Comparison of ENCODE assay signal across 19 cellular contexts in genomic region chr18:74784791-74785190, GRCh38.
DNase-seq lines count a peak whose midpoint lies in the region; ATAC-seq lines count a peak whose summit lies in the region.
"Had no signal": no experiment of that assay in that cellular context is flagged by ENCODE, and none has a peak within 500 bp of the region (broad histone marks: within the 10 kb centered on the region; RNA-seq: fewer than 3 reads in every experiment).

No MANE protein-coding gene starts in this region.

- ATAC-seq in HG03571 (IDR thresholded peaks at IDR 0.05; ENCODE audit: unreplicated experiment) (no peak), GM18867 (IDR thresholded peaks at IDR 0.05; ENCODE audit: unreplicated experiment) (no peak)
- ATAC-seq: activated CD8-positive, alpha-beta memory T cell treated with anti-CD3 and anti-CD28 coated beads, Interleukin-2, amount 10 ng/mL, durations not matched to agents 7 days and 5 days; activated T-helper 17 cell treated with anti-CD3 and anti-CD28 coated beads, Interleukin-2, amount 50 U/mL, for 72 hours; K562; Right ventricle myocardium inferior had no signal

- peak; percentile 86 for DNase-seq in NCI-H1092 (lab: John Stamatoyannopoulos, UW)
- peak; percentile 96 for DNase-seq in NCI-H146 (lab: John Stamatoyannopoulos, UW)
- DNase-seq in NCI-H2196 treated with DMSO at 0.1 percent for 48 hours (lab: John Stamatoyannopoulos, UW; ENCODE audit: unreplicated experiment), result peak; percentile 48
- peak; percentile 77 for DNase-seq in SHP77 treated with DMSO at 0.1 percent for 48 hours (lab: John Stamatoyannopoulos, UW)
- no peak for DNase-seq in occipital lobe (lab: John Stamatoyannopoulos, UW)
- DNase-seq in NOMO-1 treated with dmso at 0.1 percent for 144 hours (lab: John Stamatoyannopoulos, UW; ENCODE audit: unreplicated experiment), result no peak
- DNase-seq: activated CD4-positive, alpha-beta T cell treated with anti-CD3 and anti-CD28 coated beads, Interleukin-2, amount 10 ng/mL, durations not matched to agents 24 days and 14 days; activated CD8-positive, alpha-beta memory T cell treated with anti-CD3 and anti-CD28 coated beads, Interleukin-2, amount 10 ng/mL, durations not matched to agents 7 days and 5 days; cerebellar nuclear complex; head of caudate nucleus; mesenchymal stem cell; MM.1S; NCI-H226; trophoblast cell had no signal

Comparison
In these comparisons a context has a peak if more than half of its experiments do, and no peak if none do; other contexts are left out.
1. DNase-seq: peak in NCI-H1092 (single experiment), NCI-H146 (single experiment), NCI-H2196 treated with DMSO at 0.1 percent for 48 hours (single experiment) and SHP77 treated with DMSO at 0.1 percent for 48 hours (single experiment); none in occipital lobe (single experiment) and NOMO-1 treated with dmso at 0.1 percent for 144 hours (single experiment).